ENCODE assay signal across 1 cellular context in genomic region chr4:108814327-108814726, GRCh38.
TF ChIP-seq lines count a peak whose summit lies in the region.

No MANE protein-coding gene starts in this region.

TF ChIP-seq in H1, 55 proteins besides CTCF, POLR2A, EP300 and RAD21:
- TF ChIP-seq KDM5A (IDR thresholded peaks at IDR 0.05; ENCODE audit: low read length) (no peak), MAX (IDR thresholded peaks at IDR 0.05) (no peak), USF2 (IDR thresholded peaks at IDR 0.05; ENCODE audit: low read length) (no peak), PHF8 (conservative IDR thresholded peaks at IDR 0.05; ENCODE audit: low read depth, low read length) (no peak), SP1 (IDR thresholded peaks at IDR 0.05; ENCODE audit: low read depth, low read length) (no peak), CHD2 (IDR thresholded peaks at IDR 0.05; ENCODE audit: low read length) (no peak), SIX5 (IDR thresholded peaks at IDR 0.05; ENCODE audit: low read depth, low read length) (no peak), EZH2 (IDR thresholded peaks at IDR 0.05; ENCODE audit: low read depth, low read length, severe bottlenecking) (no peak), RXRA (IDR thresholded peaks at IDR 0.05; ENCODE audit: insufficient read depth, low read depth, low read length) (no peak), CBX5 (IDR thresholded peaks at IDR 0.05; ENCODE audit: low read depth, low read length) (no peak), RFX5 (IDR thresholded peaks at IDR 0.05; ENCODE audit: borderline replicate concordance, low read depth, low read length) (no peak), CHD1 (IDR thresholded peaks at IDR 0.05; ENCODE audit: low read depth, low read length) (no peak), TBP (IDR thresholded peaks at IDR 0.05; ENCODE audit: low read depth, low read length) (no peak), CREB1 (IDR thresholded peaks at IDR 0.05) (no peak), TEAD4 (IDR thresholded peaks at IDR 0.05; ENCODE audit: low read depth, low read length) (no peak), HDAC2 (IDR thresholded peaks at IDR 0.05; ENCODE audit: borderline replicate concordance in 1 of 2, low read depth in 2 of 2, low read length in 2 of 2) (no peak), POU5F1 (IDR thresholded peaks at IDR 0.05; ENCODE audit: low read depth, low read length) (no peak), ASH2L (IDR thresholded peaks at IDR 0.05; ENCODE audit: low read length) (no peak), ATF3 (IDR thresholded peaks at IDR 0.05; ENCODE audit: insufficient read depth, low read depth, low read length) (no peak), CEBPB (IDR thresholded peaks at IDR 0.05; ENCODE audit: low read depth, low read length) (no peak)
